Comparison of ENCODE assay signal across 8 cellular contexts in genomic region chr1:223748773-223749733, GRCh38. TPM values are rescaled to one million over a fixed set of nuclear protein-coding genes. Genes with fewer than 3 reads are reported as not detected.
DNase-seq lines count a peak whose midpoint lies in the region; ATAC-seq, FAIRE-seq and TF ChIP-seq lines count a peak whose summit lies in the region.

No MANE protein-coding gene starts in this region.

- no peak for FAIRE-seq in keratinocyte (lab: Jason Lieb, UNC)

- H3K27ac ChIP-seq in HUES64 (ENCODE audit: low read depth, low read length) (peak overlapping the region; percentile 10; the same call in 1 of the 2 replicates), keratinocyte (ENCODE audit: control insufficient read depth, insufficient read depth, low read length) (no peak overlapping the region)

- H3K36me3 ChIP-seq in HUES64 (ENCODE audit: insufficient read depth, low read length) (peaks cover 49% of the 10 kb centered on the region; the same call in 1 of the 2 replicates), keratinocyte (ENCODE audit: control insufficient read depth in 2 of 2, extremely low read depth in 1 of 2, insufficient read depth in 2 of 2, low read length in 2 of 2) (peaks cover 66 to 81% of the 10 kb centered on the region in 2 experiments)

- no peak overlapping the region for H2AFZ ChIP-seq in keratinocyte (ENCODE audit: control insufficient read depth, low read length)

- peak; percentile 83 for TF ChIP-seq CTCF in AG09319 (IDR thresholded peaks at IDR 0.05; ENCODE audit: low read depth, low read length)
- peak; percentile 66 to 79 (median 75) for TF ChIP-seq CTCF in keratinocyte (optimal IDR thresholded peaks at IDR 0.05 in 1 of 3, IDR thresholded peaks at IDR 0.05 in 1 of 3, conservative IDR thresholded peaks at IDR 0.05 in 1 of 3; ENCODE audit: extremely low read depth in 1 of 3, insufficient read depth in 2 of 3, low read length in 3 of 3)

- H3K9ac ChIP-seq in HUES64 (ENCODE audit: low read depth, low read length) (peak overlapping the region; percentile 84), keratinocyte (ENCODE audit: control insufficient read depth, extremely low read depth, insufficient read depth, low read length) (no peak overlapping the region)

- WGBS in HUES64 = 6% methylated on average over 61 of the region's 61 CpGs

- no peak for DNase-seq in AG09319 (ENCODE audit: extremely low read depth, low read depth)
- peak; percentile 33 for DNase-seq in activated CD4-positive, CD25-positive, alpha-beta regulatory T cell treated with anti-CD3 and anti-CD28 coated beads, Interleukin-2, amount 50 U/mL, for 16 hours (ENCODE audit: low read depth, low spot score)
- DNase-seq in central memory CD4-positive, alpha-beta T cell = peak; percentile 62
- no peak for DNase-seq in keratinocyte (ENCODE audit: low read depth, low spot score)
- DNase-seq in stimulated activated CD4-positive, alpha-beta T cell treated with anti-CD3 and anti-CD28 coated beads, Interleukin-12 subunit alpha, Interleukin-12 subunit beta, amount 100 ng/mL, for 48 hours (ENCODE audit: low read depth in 2 of 3, low spot score in 1 of 3) = peak; percentile 23 to 51 (median 41)
- DNase-seq in SW 1271 (lab: John Stamatoyannopoulos, UW) = no peak

- H3K4me3 ChIP-seq in HUES64 (ENCODE audit: low read length) = peak overlapping the region; percentile 76
- H3K4me3 ChIP-seq in keratinocyte (ENCODE audit: control insufficient read depth in 2 of 3, extremely low read depth in 1 of 3, insufficient read depth in 2 of 3, low read depth in 1 of 3, low read length in 3 of 3) = no peak overlapping the region

- no peaks in the 10 kb centered on the region for H3K9me3 ChIP-seq in HUES64 (ENCODE audit: insufficient read depth, low read depth, low read length)
- H3K9me3 ChIP-seq in keratinocyte (ENCODE audit: control insufficient read depth, low read depth, low read length) = no peaks in the 10 kb centered on the region

- H3K4me2 ChIP-seq in keratinocyte (ENCODE audit: control insufficient read depth, extremely low read depth, insufficient read depth, low read depth, low read length) = no peak overlapping the region

- ATAC-seq in GM19351 (IDR thresholded peaks at IDR 0.05; ENCODE audit: unreplicated experiment) = peak; percentile 76

- no peaks in the 10 kb centered on the region for H4K20me1 ChIP-seq in keratinocyte (ENCODE audit: control insufficient read depth, extremely low read depth, insufficient read depth, low read length)

- dilution Hi-C loops in keratinocyte (cut with MboI; ENCODE audit: extremely low pct_ligation_motif_present, low sequenced_read_pairs) = no loop called here

- H3K9me1 ChIP-seq in keratinocyte (ENCODE audit: control insufficient read depth, extremely low read depth, insufficient read depth, low read length) = no peaks in the 10 kb centered on the region

- H3K79me2 ChIP-seq in keratinocyte (ENCODE audit: control insufficient read depth, insufficient read depth, low read length) = peaks cover 10% of the 10 kb centered on the region

- H3K27me3 ChIP-seq in HUES64 (ENCODE audit: insufficient read depth, low read length) (peaks cover 23% of the 10 kb centered on the region), keratinocyte (ENCODE audit: control insufficient read depth, extremely low read depth, insufficient read depth, low read length) (no peaks in the 10 kb centered on the region)

- H3K4me1 ChIP-seq in HUES64 (ENCODE audit: insufficient read depth, low read length) (peaks cover 10% of the 10 kb centered on the region), keratinocyte (ENCODE audit: control insufficient read depth, extremely low read depth, insufficient read depth, low read length) (peaks cover 9% of the 10 kb centered on the region)

RNA-seq across cellular contexts. Expression of gene CAPN2, which starts 36.7 kb away (rescaled TPM):
- 26.0 TPM for polyA plus RNA-seq in HUES64 (2013, experiment 1 of 2)
- polyA plus RNA-seq in HUES64 (2013, experiment 2 of 2) = 34.6 TPM
- polyA plus RNA-seq in keratinocyte = 278 to 366 TPM (median 350 TPM) in 3 replicates
- polyA plus RNA-seq in keratinocyte (2011; ENCODE audit: low read depth) = 134 TPM
- 291 and 382 TPM in 2 replicates for polyA plus RNA-seq in keratinocyte (2011; cell fraction: cytosol; rRNA removed)
- 489 and 510 TPM in 2 replicates for polyA plus RNA-seq in keratinocyte (2011; cell fraction: nucleus; rRNA removed)
- 174 and 413 TPM in 2 replicates for polyA plus RNA-seq in keratinocyte (2012; ENCODE audit: low replicate concordance)
- polyA minus RNA-seq in keratinocyte = 279 to 391 TPM (median 316 TPM) in 3 replicates
- 330 TPM for polyA minus RNA-seq in keratinocyte (2011; cell fraction: cytosol; rRNA and poly(A)+ RNA removed)
- polyA minus RNA-seq in keratinocyte (2011; cell fraction: nucleus; rRNA and poly(A)+ RNA removed) = 168 and 240 TPM in 2 replicates

Comparison
In these comparisons a context has a peak if more than half of its experiments do, and no peak if none do; other contexts are left out.
1. DNase-seq: peak in activated CD4-positive, CD25-positive, alpha-beta regulatory T cell treated with anti-CD3 and anti-CD28 coated beads, Interleukin-2, amount 50 U/mL, for 16 hours (single experiment), central memory CD4-positive, alpha-beta T cell (single experiment) and stimulated activated CD4-positive, alpha-beta T cell treated with anti-CD3 and anti-CD28 coated beads, Interleukin-12 subunit alpha, Interleukin-12 subunit beta, amount 100 ng/mL, for 48 hours (3 of 3); none in AG09319 (single experiment), keratinocyte (single experiment) and SW 1271 (0 of 2).